Comparison of ENCODE assay signal across 10 cellular contexts in genomic region chr5:78586251-78586650, GRCh38.
DNase-seq lines count a peak whose midpoint lies in the region; ATAC-seq and TF ChIP-seq lines count a peak whose summit lies in the region.
"Had no signal": no experiment of that assay in that cellular context is flagged by ENCODE, and none has a peak within 500 bp of the region (broad histone marks: within the 10 kb centered on the region; RNA-seq: fewer than 3 reads in every experiment).

No MANE protein-coding gene starts in this region.

- peaks cover 4% of the 10 kb centered on the region for H3K4me1 Mint-ChIP-seq in mesothelial cell of epicardium
- H3K4me1 Mint-ChIP-seq: IgD-negative memory B cell had no signal

- H3K36me3 ChIP-seq in ACC112 (ENCODE audit: insufficient read depth, low read length) = no peaks in the 10 kb centered on the region
- no peaks in the 10 kb centered on the region for H3K36me3 ChIP-seq in esophagus squamous epithelium

- no peak overlapping the region for H3K4me3 Mint-ChIP-seq in mesothelial cell of epicardium
- H3K4me3 Mint-ChIP-seq: IgD-negative memory B cell had no signal

- no peak overlapping the region for H3K27ac Mint-ChIP-seq in mesothelial cell of epicardium
- H3K27ac Mint-ChIP-seq: IgD-negative memory B cell had no signal

- no peaks in the 10 kb centered on the region for H3K27me3 Mint-ChIP-seq in mesothelial cell of epicardium (ENCODE audit: low read depth)

- TF ChIP-seq POLR2A in esophagus squamous epithelium (IDR thresholded peaks at IDR 0.05) = no peak

- H3K79me2 ChIP-seq in ACC112 (ENCODE audit: control insufficient read depth, insufficient read depth, low read length, unreplicated experiment) = peaks cover 5% of the 10 kb centered on the region

- intact Hi-C loops in esophagus squamous epithelium (cut with DNase I) = no loop called here

- WGBS in esophagus squamous epithelium, 2 donors = 48 to 69% methylated on average over 6 of the region's 6 CpGs

- H3K27ac ChIP-seq in ACC112 (ENCODE audit: low read depth, low read length) (peak overlapping the region; percentile 84), esophagus squamous epithelium (peak overlapping the region in 1 of 4 donors; percentile 1)

- ATAC-seq in HG03159 (IDR thresholded peaks at IDR 0.05; ENCODE audit: unreplicated experiment) = no peak

- H2AFZ ChIP-seq in ACC112 (ENCODE audit: low read length, unreplicated experiment) = no peak overlapping the region

- peak overlapping the region; percentile 7; the same call in 1 of the 2 replicates for H3K4me3 ChIP-seq in ACC112 (ENCODE audit: low read depth, low read length)
- no peak overlapping the region for H3K4me3 ChIP-seq in esophagus squamous epithelium

- H3K4me1 ChIP-seq in ACC112 (ENCODE audit: control insufficient read depth, insufficient read depth, low read length, unreplicated experiment) (peaks cover 43% of the 10 kb centered on the region), esophagus squamous epithelium (peaks cover 0 to 22% (median 1%) of the 10 kb centered on the region in 3 donors)

- no peaks in the 10 kb centered on the region for H3K9me3 ChIP-seq in esophagus squamous epithelium

- H3K9me3 Mint-ChIP-seq in mesothelial cell of epicardium = peaks cover 18% of the 10 kb centered on the region

- H3K36me3 Mint-ChIP-seq in mesothelial cell of epicardium = peaks cover 24% of the 10 kb centered on the region

- DNase-seq in HS-27A (ENCODE audit: low read depth) (peak; percentile 74), UCSD-AML1 (lab: John Stamatoyannopoulos, UW; ENCODE audit: unreplicated experiment) (peak; percentile 21), hepatic stellate cell (ENCODE audit: low spot score) (peak; percentile 88), mesothelial cell of epicardium (ENCODE audit: low spot score in 2 of 2, unreplicated experiment in 2 of 2) (no peak), esophagus squamous epithelium (lab: John Stamatoyannopoulos, UW) (no peak), SW480 (ENCODE audit: low spot score) (no peak)
- DNase-seq: caudate nucleus had no signal

- TF ChIP-seq CTCF in mesothelial cell of epicardium (IDR thresholded peaks at IDR 0.05; ENCODE audit: unreplicated experiment) (no peak), esophagus squamous epithelium (IDR thresholded peaks at IDR 0.05) (no peak)

- no peaks in the 10 kb centered on the region for H3K27me3 ChIP-seq in ACC112 (ENCODE audit: insufficient read depth, low read length)
- no peaks in the 10 kb centered on the region for H3K27me3 ChIP-seq in esophagus squamous epithelium

Comparison
In these comparisons a context has a peak if more than half of its experiments do, and no peak if none do; other contexts are left out.
1. DNase-seq: peak in HS-27A (single experiment), UCSD-AML1 (single experiment) and hepatic stellate cell (single experiment); none in mesothelial cell of epicardium (0 of 2), esophagus squamous epithelium (single experiment) and SW480 (single experiment).